In genomic region chr10:74244097-74244685, GRCh38 we compare ENCODE assay signal across 8 cellular contexts.
DNase-seq lines count a peak whose midpoint lies in the region; ATAC-seq, FAIRE-seq and TF ChIP-seq lines count a peak whose summit lies in the region.

No MANE protein-coding gene starts in this region.

- H3K9me3 Mint-ChIP-seq in osteocyte (ENCODE audit: unreplicated experiment), result no peaks in the 10 kb centered on the region

- no peak for TF ChIP-seq POLR2A in lower leg skin (IDR thresholded peaks at IDR 0.05)

- WGBS in lower leg skin, 2 donors, result 3 to 4% methylated on average over 3 of the region's 3 CpGs

- ATAC-seq in HG02840 (IDR thresholded peaks at IDR 0.05; ENCODE audit: low FRiP score, unreplicated experiment), result no peak

- FAIRE-seq in G401.6 (lab: Jason Lieb, UNC), result peak; percentile 95

- H3K4me3 Mint-ChIP-seq in osteocyte (ENCODE audit: unreplicated experiment), result no peak overlapping the region

- H3K27me3 ChIP-seq in dorsolateral prefrontal cortex, result no peaks in the 10 kb centered on the region

- H3K27ac ChIP-seq in dorsolateral prefrontal cortex, result no peak overlapping the region

- DNase-seq in AML-193 (lab: John Stamatoyannopoulos, UW), result peak; percentile 36 to 38
- peak; percentile 35 for DNase-seq in NOMO-1 treated with DMSO at 0.1 percent for 48 hours (lab: John Stamatoyannopoulos, UW; ENCODE audit: unreplicated experiment)
- no peak for DNase-seq in dorsolateral prefrontal cortex
- DNase-seq in osteocyte (ENCODE audit: extremely low spot score, unreplicated experiment), result no peak
- DNase-seq in activated CD4-positive, CD25-positive, alpha-beta regulatory T cell treated with anti-CD3 and anti-CD28 coated beads, Interleukin-2, amount 50 U/mL, for 72 hours, result no peak
- no peak for DNase-seq in lower leg skin (ENCODE audit: low spot score in 2 of 2)

- intact Hi-C loops in dorsolateral prefrontal cortex (cut with DNase I) (loop anchor here in 1 of 2 donors (5.0 kb wide), 1 partner anchor 853 kb away; a partner anchor contains a TSS), lower leg skin (cut with DNase I; ENCODE audit: low total_unique reads) (loop anchor here (5.0 kb wide), 1 partner anchor 853 kb away; a partner anchor contains a TSS)

- peak; percentile 50 to 87 (median 72) for TF ChIP-seq CTCF in dorsolateral prefrontal cortex (IDR thresholded peaks at IDR 0.05 in 54 of 56, conservative IDR thresholded peaks at IDR 0.05 in 2 of 56; ENCODE audit: low read depth in 1 of 56, partially characterized antibody in 56 of 56)
- peak; percentile 66 for TF ChIP-seq CTCF in osteocyte (IDR thresholded peaks at IDR 0.05)
- no peak for TF ChIP-seq CTCF in lower leg skin (IDR thresholded peaks at IDR 0.05)

- peaks cover 8% of the 10 kb centered on the region for H3K4me1 Mint-ChIP-seq in osteocyte (ENCODE audit: unreplicated experiment)

- H3K36me3 Mint-ChIP-seq in osteocyte (ENCODE audit: unreplicated experiment), result peaks cover 9% of the 10 kb centered on the region

- H3K4me3 ChIP-seq in dorsolateral prefrontal cortex (no peak overlapping the region), lower leg skin (ENCODE audit: low read depth, poor library complexity, severe bottlenecking) (no peak overlapping the region)

- H3K27ac Mint-ChIP-seq in osteocyte (ENCODE audit: unreplicated experiment), result peak overlapping the region; percentile 13

- no peaks in the 10 kb centered on the region for H3K27me3 Mint-ChIP-seq in osteocyte (ENCODE audit: unreplicated experiment)

Comparison
In these comparisons a context has a peak if more than half of its experiments do, and no peak if none do; other contexts are left out.
1. DNase-seq: peak in AML-193 (2 of 2) and NOMO-1 treated with DMSO at 0.1 percent for 48 hours (single experiment); none in dorsolateral prefrontal cortex (0 of 10), osteocyte (single experiment), activated CD4-positive, CD25-positive, alpha-beta regulatory T cell treated with anti-CD3 and anti-CD28 coated beads, Interleukin-2, amount 50 U/mL, for 72 hours (single experiment) and lower leg skin (0 of 2).
2. CTCF ChIP-seq: peak in dorsolateral prefrontal cortex (56 of 56) and osteocyte (single experiment); none in lower leg skin (0 of 3).